Comparison of ENCODE assay signal across 16 cellular contexts in the genomic region with DNA sequence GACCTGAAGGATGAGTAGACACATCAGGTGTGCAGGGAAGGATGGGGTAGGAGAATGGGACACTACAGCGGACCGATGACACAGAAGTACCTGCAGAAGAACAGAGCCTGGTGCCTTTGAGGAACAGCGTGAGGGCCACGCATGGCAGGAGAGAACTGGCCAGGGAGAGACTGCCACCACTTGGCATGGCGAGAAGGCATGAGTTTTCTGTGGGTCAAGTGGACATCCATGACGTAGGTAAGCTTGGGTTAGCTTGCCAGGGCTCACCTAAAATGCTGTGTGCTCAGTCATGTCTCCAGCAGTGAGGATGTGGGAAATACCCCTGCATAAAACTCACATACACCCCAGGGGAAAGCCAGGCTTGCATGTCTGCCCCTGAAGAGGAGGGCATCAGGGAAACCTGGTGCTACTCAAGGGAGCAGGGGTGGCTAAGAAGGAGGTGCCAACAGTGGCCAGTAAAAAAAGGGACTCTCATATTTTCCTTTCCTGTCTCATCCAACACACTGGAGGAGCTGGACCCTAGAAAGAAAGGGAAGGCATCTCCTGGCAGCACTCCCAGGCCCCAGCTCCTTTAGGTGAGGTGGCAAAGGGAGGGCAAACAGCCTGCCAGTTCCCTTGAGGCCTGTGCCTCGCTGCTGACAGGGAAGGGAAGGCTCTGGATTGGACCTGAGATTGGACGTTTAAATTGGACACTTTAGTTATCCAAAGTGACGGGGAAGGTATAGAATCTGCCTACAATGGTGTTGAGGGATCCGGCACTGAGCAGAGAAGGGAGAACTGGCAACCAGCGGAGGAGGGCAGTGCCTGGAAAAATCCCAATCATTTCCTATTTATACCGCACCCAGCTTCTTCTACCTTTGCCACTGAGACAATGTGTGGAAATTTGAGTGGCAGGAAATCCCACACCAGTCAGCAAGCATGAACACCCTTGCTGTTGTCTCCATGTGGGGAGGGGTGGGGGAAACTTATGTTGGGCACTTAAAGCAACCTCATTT.
"Had no signal": no experiment of that assay in that cellular context is flagged by ENCODE, and none has a peak within 500 bp of the region (broad histone marks: within the 10 kb centered on the region; RNA-seq: fewer than 3 reads in every experiment).

No MANE protein-coding gene starts in this region.

- H3K9me3 Mint-ChIP-seq: type B pancreatic cell had no signal

- H3K36me3 ChIP-seq: left lung, pancreas had no signal

- H3K27ac ChIP-seq: dorsolateral prefrontal cortex, left lung, pancreas had no signal

- H3K4me1 ChIP-seq: left lung had no signal

- H3K9me3 ChIP-seq: gastroesophageal sphincter, left lung, pancreas had no signal

- ATAC-seq: gastroesophageal sphincter, left lung, pancreas, SK-N-SH treated with all-trans-retinoic acid at 6 μM for 48 hours had no signal

- H3K27ac Mint-ChIP-seq: type B pancreatic cell had no signal

- H3K27me3 Mint-ChIP-seq: type B pancreatic cell had no signal

- DNase-seq: activated CD4-positive, CD25-positive, alpha-beta regulatory T cell treated with anti-CD3 and anti-CD28 coated beads, Interleukin-2, amount 50 U/mL, for 72 hours; activated naive CD4-positive, alpha-beta T cell treated with Interleukin-2 at 50 U/mL for 16 hours; activated T-cell treated with anti-CD3 and anti-CD28 coated beads for 4 hours; anterior cingulate cortex; dorsolateral prefrontal cortex; islet precursor cell; left lung; mesendoderm; pancreas; stimulated activated CD4-positive, alpha-beta T cell treated with anti-CD3 and anti-CD28 coated beads, Interleukin-15, amount 100 ng/mL, for 24 hours; stimulated activated CD4-positive, alpha-beta T cell treated with anti-CD3 and anti-CD28 coated beads, Interleukin-4, amount 100 ng/mL, for 24 hours; stimulated activated naive CD4-positive, alpha-beta T cell treated with Interleukin-2 at 50 U/mL for 16 hours had no signal

- H3K27me3 ChIP-seq: gastroesophageal sphincter, left lung, pancreas had no signal

- H3K4me3 Mint-ChIP-seq: type B pancreatic cell had no signal

- H3K4me3 ChIP-seq: dorsolateral prefrontal cortex, gastroesophageal sphincter, left lung, pancreas, skin epidermis had no signal
